ENCODE assay signal across 6 cellular contexts in the genomic region with DNA sequence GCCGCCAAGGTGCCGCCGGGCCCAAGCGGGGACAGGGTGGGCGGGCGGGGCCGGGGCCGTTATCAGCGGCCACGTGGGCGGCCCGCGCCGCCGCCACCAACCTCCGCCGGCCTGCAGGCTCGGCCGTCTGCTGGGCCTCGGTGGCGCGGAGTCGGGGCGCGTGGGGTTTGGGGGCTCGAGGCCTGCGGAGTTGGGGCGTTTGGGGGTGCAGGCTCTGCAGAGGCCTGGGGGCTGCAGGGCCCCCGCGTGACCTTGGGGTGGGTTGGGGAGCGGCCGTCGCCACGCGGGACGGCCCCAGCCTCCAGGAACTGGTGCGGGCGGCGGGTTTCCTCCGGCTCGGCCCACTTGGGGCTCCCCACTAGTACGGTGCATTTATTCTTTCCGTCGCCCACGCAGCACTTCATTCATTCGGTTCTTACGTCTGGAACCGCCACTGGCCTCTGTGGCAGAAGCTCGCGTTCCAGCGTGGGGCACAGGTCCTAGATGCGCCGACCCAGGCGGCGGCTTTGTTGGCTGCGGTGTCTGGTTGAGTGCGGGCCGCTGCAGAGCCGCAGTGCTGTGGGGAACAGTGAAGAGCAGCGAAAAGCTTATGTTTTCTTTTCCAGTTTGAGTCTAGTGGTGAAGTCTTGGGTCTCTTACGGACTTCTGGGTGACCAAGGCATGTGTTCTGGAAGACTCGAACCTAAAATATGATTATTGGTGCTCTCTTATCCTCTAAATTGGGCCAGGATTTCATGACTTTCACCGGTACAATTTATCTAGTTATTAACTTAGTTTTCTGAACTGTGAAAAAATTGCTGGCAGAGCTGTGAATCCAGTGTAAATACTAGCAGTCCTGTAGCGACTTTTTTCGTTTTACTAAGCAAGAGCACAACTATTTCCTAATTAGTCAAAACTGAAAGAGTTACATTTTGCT. TPM values are rescaled to one million over a fixed set of nuclear protein-coding genes. Genes with fewer than 3 reads are reported as not detected.
DNase-seq lines count a peak whose midpoint lies in the region; ATAC-seq and TF ChIP-seq lines count a peak whose summit lies in the region.

No MANE protein-coding gene starts in this region.

- H3K4me1 ChIP-seq in KMS-11 (ENCODE audit: low read depth, poor library complexity, severe bottlenecking) (peaks cover 34% of the 10 kb centered on the region), mucosa of descending colon (ENCODE audit: low read depth) (peaks cover 25% of the 10 kb centered on the region), aorta (ENCODE audit: control insufficient read depth in 1 of 2, insufficient read depth in 2 of 2, low read length in 2 of 2) (no peaks in the 10 kb centered on the region)

- POLR2A ChIA-PET in activated naive CD8-positive, alpha-beta T cell treated with anti-CD3 and anti-CD28 coated beads, Interleukin-2, amount 10 ng/mL, durations not matched to agents 7 days and 5 days (lab: Charles Lee) = interaction anchor here (0.6 to 2.7 kb wide), 19 partner anchors 10 to 390 kb away, joined by 3 to 24 read pairs (median 3); a partner anchor contains a TSS

- TF ChIP-seq CTCF in KMS-11 (conservative IDR thresholded peaks at IDR 0.05; ENCODE audit: low read depth, low read length) (no peak), mucosa of descending colon (IDR thresholded peaks at IDR 0.05) (no peak)

- ATAC-seq in GM19351 (IDR thresholded peaks at IDR 0.05; ENCODE audit: unreplicated experiment) (peak; percentile 31), mucosa of descending colon (peak; percentile 13), aorta (ENCODE audit: low FRiP score) (no peak)
- peak; percentile 20 for ATAC-seq in activated naive CD8-positive, alpha-beta T cell treated with anti-CD3 and anti-CD28 coated beads, Interleukin-2, amount 10 ng/mL, durations not matched to agents 7 days and 5 days (ENCODE audit: low read depth)

- H3K27me3 ChIP-seq in KMS-11 (ENCODE audit: insufficient read depth, low read depth) = no peaks in the 10 kb centered on the region
- H3K27me3 ChIP-seq in aorta (ENCODE audit: control insufficient read depth in 1 of 2, insufficient read depth in 2 of 2, low read length in 1 of 2) = no peaks in the 10 kb centered on the region

- H3K4me3 Mint-ChIP-seq in activated naive CD8-positive, alpha-beta T cell treated with anti-CD3 and anti-CD28 coated beads, Interleukin-2, amount 10 ng/mL, durations not matched to agents 7 days and 5 days = peak overlapping the region; percentile 89

- H3K36me3 Mint-ChIP-seq in activated naive CD8-positive, alpha-beta T cell treated with anti-CD3 and anti-CD28 coated beads, Interleukin-2, amount 10 ng/mL, durations not matched to agents 7 days and 5 days = peaks cover 21% of the 10 kb centered on the region

- peak overlapping the region; percentile 88 for H3K4me2 ChIP-seq in KMS-11

- H3K27ac ChIP-seq in KMS-11 = peak overlapping the region; percentile 81
- H3K27ac ChIP-seq in aorta (ENCODE audit: low read depth in 1 of 2, low read length in 2 of 2) = peak overlapping the region in 1 of 2 donors; percentile 10

- H4K20me1 ChIP-seq in KMS-11 (ENCODE audit: insufficient read depth) = peaks cover 4% of the 10 kb centered on the region; the same call in 1 of the 2 replicates

- no peak overlapping the region for H2AFZ ChIP-seq in KMS-11 (ENCODE audit: low read depth)

- peaks cover 72% of the 10 kb centered on the region for H3K79me2 ChIP-seq in KMS-11 (ENCODE audit: insufficient read depth, low read depth)

- H3K9me3 ChIP-seq in mucosa of descending colon (no peaks in the 10 kb centered on the region), aorta (ENCODE audit: control insufficient read depth, low read length) (no peaks in the 10 kb centered on the region)

- peak overlapping the region; percentile 86 for H3K27ac Mint-ChIP-seq in activated naive CD8-positive, alpha-beta T cell treated with anti-CD3 and anti-CD28 coated beads, Interleukin-2, amount 10 ng/mL, durations not matched to agents 7 days and 5 days

- H3K36me3 ChIP-seq in KMS-11 (ENCODE audit: insufficient read depth) (peaks cover 14% of the 10 kb centered on the region; the same call in 1 of the 2 replicates), mucosa of descending colon (ENCODE audit: low read depth) (peaks cover 6% of the 10 kb centered on the region), aorta (ENCODE audit: control insufficient read depth in 1 of 2, insufficient read depth in 2 of 2, low read length in 1 of 2) (peaks cover 0 to 3% of the 10 kb centered on the region in 2 donors)

- WGBS in aorta, 2 donors = 1 to 3% methylated on average over 33 to 65 of the region's 65 CpGs

- no peaks in the 10 kb centered on the region for H3K27me3 Mint-ChIP-seq in activated naive CD8-positive, alpha-beta T cell treated with anti-CD3 and anti-CD28 coated beads, Interleukin-2, amount 10 ng/mL, durations not matched to agents 7 days and 5 days

- H3K9me3 Mint-ChIP-seq in activated naive CD8-positive, alpha-beta T cell treated with anti-CD3 and anti-CD28 coated beads, Interleukin-2, amount 10 ng/mL, durations not matched to agents 7 days and 5 days = no peaks in the 10 kb centered on the region

- H3K4me3 ChIP-seq in KMS-11 (IDR thresholded peaks at IDR 0.05; ENCODE audit: insufficient read depth, low read depth, low read length) = no peak overlapping the region
- peak overlapping the region; percentile 81 for H3K4me3 ChIP-seq in mucosa of descending colon
- peak overlapping the region; percentile 65 to 75 for H3K4me3 ChIP-seq in aorta (ENCODE audit: low read length in 2 of 2)

- peaks cover 25% of the 10 kb centered on the region for H3K4me1 Mint-ChIP-seq in activated naive CD8-positive, alpha-beta T cell treated with anti-CD3 and anti-CD28 coated beads, Interleukin-2, amount 10 ng/mL, durations not matched to agents 7 days and 5 days

- H3K9ac ChIP-seq in KMS-11 = peak overlapping the region; percentile 96

- DNase-seq in activated naive CD8-positive, alpha-beta T cell treated with anti-CD3 and anti-CD28 coated beads, Interleukin-2, amount 10 ng/mL, durations not matched to agents 7 days and 5 days = no peak
- peak in 2 of 3 donors; percentile 38 to 72 for DNase-seq in mucosa of descending colon
- DNase-seq in aorta = peak; percentile 59 to 83
- DNase-seq in NCI-H1694 treated with DMSO at 0.1 percent for 48 hours (lab: John Stamatoyannopoulos, UW) = no peak

- intact Hi-C loops in mucosa of descending colon (cut with DNase I, micrococcal nuclease) = no loop called here
- intact Hi-C loops in aorta (cut with DNase I) = loop anchor here (2.0 to 5.0 kb wide), 2 partner anchors 36 to 37 kb away; a partner anchor contains a TSS

RNA-seq across cellular contexts. Expression of a gene that starts 0.9 kb away (rescaled TPM):
- 100 to 1,000 TPM; 107 to 118 TPM for total RNA-seq in activated naive CD8-positive, alpha-beta T cell treated with anti-CD3 and anti-CD28 coated beads, Interleukin-2, amount 10 ng/mL, durations not matched to agents 7 days and 5 days
- 10 to 100 TPM; 34.4 to 50.0 (median 37.6) TPM for total RNA-seq in mucosa of descending colon
- total RNA-seq in aorta = 10 to 100 TPM; 42.5 to 49.8 TPM
- polyA plus RNA-seq in aorta = 100 to 1,000 TPM in 1 of 2 donors, 10 to 100 TPM in 1; 15.9 to 152 TPM

RNA-seq across cellular contexts. Expression of a gene that starts 2.0 kb away (rescaled TPM):
- 100 to 1,000 TPM; 190 to 203 TPM for total RNA-seq in activated naive CD8-positive, alpha-beta T cell treated with anti-CD3 and anti-CD28 coated beads, Interleukin-2, amount 10 ng/mL, durations not matched to agents 7 days and 5 days
- total RNA-seq in mucosa of descending colon (100 to 1,000 TPM in 1 of 3 donors, 10 to 100 TPM in 2; 58.4 to 102 (median 66.0) TPM), aorta (10 to 100 TPM; 49.8 to 54.7 TPM)
- 10 to 100 TPM; 57.6 to 75.0 TPM for polyA plus RNA-seq in aorta

RNA-seq across cellular contexts. Expression of a gene that starts 13.7 kb away (rescaled TPM):
- 10 to 100 TPM; 64.1 to 66.9 TPM for total RNA-seq in activated naive CD8-positive, alpha-beta T cell treated with anti-CD3 and anti-CD28 coated beads, Interleukin-2, amount 10 ng/mL, durations not matched to agents 7 days and 5 days
- total RNA-seq in mucosa of descending colon = 10 to 100 TPM; 27.7 to 53.0 (median 42.2) TPM
- 10 to 100 TPM; 56.0 to 71.9 TPM for total RNA-seq in aorta
- polyA plus RNA-seq in aorta = 10 to 100 TPM in 1 of 2 donors, 1 to 10 TPM in 1; 6.3 to 37.1 TPM

RNA-seq across cellular contexts. Expression of a gene that starts 32.9 kb away (rescaled TPM):
- under 1 TPM in 1 of 2 experiments, not detected in 1; 0.51 TPM for total RNA-seq in activated naive CD8-positive, alpha-beta T cell treated with anti-CD3 and anti-CD28 coated beads, Interleukin-2, amount 10 ng/mL, durations not matched to agents 7 days and 5 days
- total RNA-seq in mucosa of descending colon = under 1 TPM; 0.41 to 0.98 (median 0.65) TPM
- 1 to 10 TPM in 1 of 2 donors, under 1 TPM in 1; 0.78 to 4.0 TPM for total RNA-seq in aorta
- not detected for polyA plus RNA-seq in aorta

RNA-seq across cellular contexts. Expression of a gene that starts 37.9 kb away (rescaled TPM):
- 10 to 100 TPM; 54.3 to 54.5 TPM for total RNA-seq in activated naive CD8-positive, alpha-beta T cell treated with anti-CD3 and anti-CD28 coated beads, Interleukin-2, amount 10 ng/mL, durations not matched to agents 7 days and 5 days
- total RNA-seq in mucosa of descending colon (10 to 100 TPM; 39.0 to 48.8 (median 48.4) TPM), aorta (10 to 100 TPM; 31.9 to 43.9 TPM)
- polyA plus RNA-seq in aorta = 10 to 100 TPM in 1 of 2 donors, 1 to 10 TPM in 1; 5.5 to 22.5 TPM

Comparison
In these comparisons a context has a peak if more than half of its experiments do, and no peak if none do; other contexts are left out.
1. DNase-seq: peak in mucosa of descending colon (2 of 3) and aorta (2 of 2); none in activated naive CD8-positive, alpha-beta T cell treated with anti-CD3 and anti-CD28 coated beads, Interleukin-2, amount 10 ng/mL, durations not matched to agents 7 days and 5 days (single experiment) and NCI-H1694 treated with DMSO at 0.1 percent for 48 hours (single experiment).
2. intact Hi-C loops: an anchor here in aorta (2.0 to 5.0 kb wide); none called in mucosa of descending colon.